In genomic region chr10:77702166-77702565, GRCh38 we compare ENCODE assay signal across 14 cellular contexts.
DNase-seq lines count a peak whose midpoint lies in the region; TF ChIP-seq lines count a peak whose summit lies in the region.
"Had no signal": no experiment of that assay in that cellular context is flagged by ENCODE, and none has a peak within 500 bp of the region (broad histone marks: within the 10 kb centered on the region; RNA-seq: fewer than 3 reads in every experiment).

No MANE protein-coding gene starts in this region.

- H3K14ac ChIP-seq in mesenchymal stem cell (ENCODE audit: low read length in 2 of 2), result no peak overlapping the region

- H3K9me3 ChIP-seq in mesenchymal stem cell (ENCODE audit: control insufficient read depth, low read length), result no peaks in the 10 kb centered on the region
- H3K9me3 ChIP-seq: heart left ventricle, thoracic aorta had no signal

- no peaks in the 10 kb centered on the region for H3K27me3 ChIP-seq in mesenchymal stem cell (ENCODE audit: control insufficient read depth in 1 of 2, insufficient read depth in 1 of 2, low read length in 2 of 2)
- H3K27me3 ChIP-seq: cardiac muscle cell had no signal

- no peak overlapping the region for H3K9ac ChIP-seq in mesenchymal stem cell (ENCODE audit: low read length)

- no peak overlapping the region for H2BK120ac ChIP-seq in mesenchymal stem cell (ENCODE audit: low read depth, low read length)

- H2AK5ac ChIP-seq in mesenchymal stem cell (ENCODE audit: low read length, severe bottlenecking), result no peak overlapping the region

- no peak overlapping the region for H3K4me2 ChIP-seq in mesenchymal stem cell (ENCODE audit: low read length, poor library complexity, severe bottlenecking)

- H3K23ac ChIP-seq in mesenchymal stem cell (ENCODE audit: low read length in 2 of 2), result no peak overlapping the region

- no peak overlapping the region for H3K4ac ChIP-seq in mesenchymal stem cell (ENCODE audit: low read depth in 1 of 2, low read length in 2 of 2)

- H3K4me1 ChIP-seq in mesenchymal stem cell (ENCODE audit: control insufficient read depth, insufficient read depth, low read depth, low read length), result no peaks in the 10 kb centered on the region
- H3K4me1 ChIP-seq: heart left ventricle had no signal

- WGBS in mesenchymal stem cell, result 65% methylated on average over 2 of the region's 3 CpGs

- no peak overlapping the region for H2BK12ac ChIP-seq in mesenchymal stem cell (ENCODE audit: low read length in 2 of 2)

- no peak overlapping the region for H2BK15ac ChIP-seq in mesenchymal stem cell (ENCODE audit: low read depth, poor library complexity, severe bottlenecking)

- no peak overlapping the region for H2BK5ac ChIP-seq in mesenchymal stem cell (ENCODE audit: low read depth, low read length, poor library complexity, severe bottlenecking)

- no peak overlapping the region for H4K8ac ChIP-seq in mesenchymal stem cell (ENCODE audit: low read length)

- H3K36me3 ChIP-seq in mesenchymal stem cell (ENCODE audit: control insufficient read depth in 1 of 2, insufficient read depth in 2 of 2, low read depth in 1 of 2, low read length in 2 of 2), result no peaks in the 10 kb centered on the region
- H3K36me3 ChIP-seq: cardiac muscle cell, heart left ventricle, thoracic aorta had no signal

- no peak overlapping the region for H3K27ac ChIP-seq in mesenchymal stem cell (ENCODE audit: low read length, poor library complexity, severe bottlenecking)
- H3K27ac ChIP-seq: cardiac muscle cell, heart left ventricle, thoracic aorta had no signal

- TF ChIP-seq CTCF in astrocyte of the cerebellum (IDR thresholded peaks at IDR 0.05; ENCODE audit: low read depth, low read length, missing control alignments), result no peak

- DNase-seq in Daoy (ENCODE audit: low read depth) (peak; percentile 64), HS-27A (ENCODE audit: low read depth) (peak; percentile 35), astrocyte of the cerebellum (ENCODE audit: low read depth) (peak; percentile 85), mesenchymal stem cell (peak; percentile 51), HuH-7.5 (ENCODE audit: low spot score) (no peak), midbrain (lab: John Stamatoyannopoulos, UW) (no peak), SIG-M5 treated with dmso at 0.1 percent for 504 hours (lab: John Stamatoyannopoulos, UW; ENCODE audit: unreplicated experiment) (no peak)
- DNase-seq in stimulated activated CD4-positive, alpha-beta T cell treated with anti-CD3 and anti-CD28 coated beads, Interleukin-4, amount 100 ng/mL, for 1 hour, result no peak
- DNase-seq: activated CD8-positive, alpha-beta memory T cell treated with anti-CD3 and anti-CD28 coated beads, Interleukin-2, amount 50 U/mL, for 4 hours; heart left ventricle; naive B cell; T-cell had no signal

- H3K4me3 ChIP-seq in astrocyte of the cerebellum (ENCODE audit: low read depth, low read length) (no peak overlapping the region), mesenchymal stem cell (ENCODE audit: insufficient read depth in 1 of 2, low read depth in 1 of 2, low read length in 2 of 2) (no peak overlapping the region)
- H3K4me3 ChIP-seq: cardiac muscle cell, heart left ventricle, thoracic aorta had no signal

- no peak overlapping the region for H3K18ac ChIP-seq in mesenchymal stem cell (ENCODE audit: low read depth in 1 of 2, low read length in 2 of 2)

- H2AFZ ChIP-seq in mesenchymal stem cell (ENCODE audit: low read depth, low read length), result no peak overlapping the region

- in situ Hi-C loops in astrocyte of the cerebellum (cut with HindIII; ENCODE audit: low sequenced_read_pairs), result no loop called here

- no peaks in the 10 kb centered on the region for H3K79me1 ChIP-seq in mesenchymal stem cell (replicated peaks; ENCODE audit: low read length, poor library complexity, severe bottlenecking)

- no peak overlapping the region for H4K91ac ChIP-seq in mesenchymal stem cell (ENCODE audit: low read length)

Comparison
In these comparisons a context has a peak if more than half of its experiments do, and no peak if none do; other contexts are left out.
1. DNase-seq: peak in Daoy (single experiment), HS-27A (single experiment), astrocyte of the cerebellum (single experiment) and mesenchymal stem cell (single experiment); none in HuH-7.5 (single experiment), midbrain (single experiment), stimulated activated CD4-positive, alpha-beta T cell treated with anti-CD3 and anti-CD28 coated beads, Interleukin-4, amount 100 ng/mL, for 1 hour (single experiment) and SIG-M5 treated with dmso at 0.1 percent for 504 hours (single experiment).